11 cellular contexts compared by ENCODE assay signal in genomic region chr10:12193193-12193592, GRCh38. TPM values are rescaled to one million over a fixed set of nuclear protein-coding genes. Genes with fewer than 3 reads are reported as not detected.
DNase-seq lines count a peak whose midpoint lies in the region; ATAC-seq and TF ChIP-seq lines count a peak whose summit lies in the region.
"Had no signal": no experiment of that assay in that cellular context is flagged by ENCODE, and none has a peak within 500 bp of the region (broad histone marks: within the 10 kb centered on the region; RNA-seq: fewer than 3 reads in every experiment).

No MANE protein-coding gene starts in this region.

- H3K4me1 ChIP-seq in endodermal cell (ENCODE audit: control insufficient read depth, insufficient read depth, low read length): no peaks in the 10 kb centered on the region
- peaks cover 39% of the 10 kb centered on the region for H3K4me1 ChIP-seq in CD4-positive, alpha-beta memory T cell (ENCODE audit: insufficient read depth, low read length)

- POLR2A ChIA-PET in CD4-positive, alpha-beta memory T cell (lab: Charles Lee; ENCODE audit: partially characterized antibody): interaction anchor here (0.9 kb wide), 2 partner anchors 12 to 14 kb away, joined by 3 to 4 read pairs; no protein-coding TSS in a partner anchor

- H3K4me1 Mint-ChIP-seq in endodermal cell (peaks cover 11% of the 10 kb centered on the region), nephron progenitor cell (peaks cover 44% of the 10 kb centered on the region)
- peaks cover 34 to 73% (median 50%) of the 10 kb centered on the region in 4 donors for H3K4me1 Mint-ChIP-seq in CD4-positive, alpha-beta memory T cell

- H3K27me3 Mint-ChIP-seq in endodermal cell (ENCODE audit: insufficient read depth) (no peaks in the 10 kb centered on the region), nephron progenitor cell (ENCODE audit: low read depth, poor library complexity) (no peaks in the 10 kb centered on the region)
- no peaks in the 10 kb centered on the region for H3K27me3 Mint-ChIP-seq in CD4-positive, alpha-beta memory T cell

- H3K36me3 ChIP-seq in endodermal cell (ENCODE audit: control insufficient read depth, insufficient read depth, low read length): peaks cover 8% of the 10 kb centered on the region
- H3K36me3 ChIP-seq in CD4-positive, alpha-beta memory T cell (ENCODE audit: insufficient read depth, low read length): no peaks in the 10 kb centered on the region

- H3K27me3 ChIP-seq in endodermal cell (ENCODE audit: control insufficient read depth, insufficient read depth, low read length, poor library complexity, severe bottlenecking): no peaks in the 10 kb centered on the region
- no peaks in the 10 kb centered on the region for H3K27me3 ChIP-seq in CD4-positive, alpha-beta memory T cell (ENCODE audit: insufficient read depth, low read length)
- H3K27me3 ChIP-seq: tibial artery had no signal

- H3K36me3 Mint-ChIP-seq in endodermal cell (ENCODE audit: low read depth) (peaks cover 23% of the 10 kb centered on the region), nephron progenitor cell (ENCODE audit: low read depth) (peaks cover 10% of the 10 kb centered on the region)
- peaks cover 7 to 38% of the 10 kb centered on the region in 2 donors for H3K36me3 Mint-ChIP-seq in CD4-positive, alpha-beta memory T cell

- H3K9me3 Mint-ChIP-seq in endodermal cell: no peaks in the 10 kb centered on the region
- no peaks in the 10 kb centered on the region for H3K9me3 Mint-ChIP-seq in nephron progenitor cell
- H3K9me3 Mint-ChIP-seq in CD4-positive, alpha-beta memory T cell: no peaks in the 10 kb centered on the region

- DNase-seq in Caki2 (ENCODE audit: low read depth): peak; percentile 70
- peak; percentile 12 for DNase-seq in M059J (ENCODE audit: low read depth)
- no peak for DNase-seq in endodermal cell
- no peak for DNase-seq in nephron progenitor cell
- no peak for DNase-seq in stimulated activated naive CD4-positive, alpha-beta T cell (lab: John Stamatoyannopoulos, UW)
- no peak for DNase-seq in CD4-positive, alpha-beta memory T cell
- DNase-seq: cerebellar nuclear complex; stimulated activated CD4-positive, alpha-beta T cell treated with anti-CD3 and anti-CD28 coated beads, Interleukin-2, amount 100 ng/mL, for 48 hours; tibial artery had no signal

- in situ Hi-C loops in Caki2 (cut with HindIII; ENCODE audit: low pct_unique_long_range_greater_than_20kb, low sequenced_read_pairs): no loop called here

- intact Hi-C loops in CD4-positive, alpha-beta memory T cell (cut with micrococcal nuclease): no loop called here

- H3K9ac ChIP-seq in endodermal cell (ENCODE audit: extremely low read depth, low read length, poor library complexity, severe bottlenecking): no peak overlapping the region

- no peak overlapping the region for H3K27ac Mint-ChIP-seq in endodermal cell
- peak overlapping the region; percentile 6 for H3K27ac Mint-ChIP-seq in nephron progenitor cell
- H3K27ac Mint-ChIP-seq in CD4-positive, alpha-beta memory T cell: peak overlapping the region in 1 of 7 donors; percentile 5

- TF ChIP-seq CTCF in endodermal cell (conservative IDR thresholded peaks at IDR 0.05): no peak
- TF ChIP-seq CTCF in nephron progenitor cell (IDR thresholded peaks at IDR 0.05): no peak

- 95 to 98% methylated on average over 5 of the region's 5 CpGs for WGBS in endodermal cell (ENCODE audit: insufficient coverage in 1 of 2, insufficient read length in 1 of 2), 2 experiments

- H3K4me3 Mint-ChIP-seq in endodermal cell: no peak overlapping the region
- H3K4me3 Mint-ChIP-seq in nephron progenitor cell: peak overlapping the region; percentile 65
- peak overlapping the region in 3 of 8 donors; percentile 28 to 68 (median 37) for H3K4me3 Mint-ChIP-seq in CD4-positive, alpha-beta memory T cell

- H3K9me3 ChIP-seq in endodermal cell (ENCODE audit: control insufficient read depth, low read length): no peaks in the 10 kb centered on the region
- H3K9me3 ChIP-seq in CD4-positive, alpha-beta memory T cell (ENCODE audit: control insufficient read depth in 1 of 2, low read length in 2 of 2): no peaks in the 10 kb centered on the region
- H3K9me3 ChIP-seq: tibial artery had no signal

- no peak for ATAC-seq in GM21723 (IDR thresholded peaks at IDR 0.05; ENCODE audit: unreplicated experiment)
- no peak for ATAC-seq in GM18868 (IDR thresholded peaks at IDR 0.05; ENCODE audit: unreplicated experiment)

- CTCF ChIA-PET in CD4-positive, alpha-beta memory T cell (lab: Charles Lee; ENCODE audit: partially characterized antibody): interaction anchor here (1.0 to 4.2 kb wide), 2 partner anchors 9 to 21 kb away, joined by 3 to 31 read pairs; no protein-coding TSS in a partner anchor

- H3K4me3 ChIP-seq in endodermal cell (ENCODE audit: low read length): peak overlapping the region; percentile 98
- no peak overlapping the region for H3K4me3 ChIP-seq in CD4-positive, alpha-beta memory T cell (ENCODE audit: low read length in 2 of 2)
- H3K4me3 ChIP-seq: tibial artery had no signal

- H3K27ac ChIP-seq in endodermal cell (ENCODE audit: low read depth, low read length): no peak overlapping the region
- no peak overlapping the region for H3K27ac ChIP-seq in CD4-positive, alpha-beta memory T cell (ENCODE audit: low read depth, low read length)
- H3K27ac ChIP-seq: tibial artery had no signal

RNA-seq across cellular contexts. Expression of gene NUDT5, which starts 2.5 kb away (rescaled TPM):
- 157 and 168 TPM in 2 replicates for total RNA-seq in Caki2 (2014; rRNA removed; shearing (Covaris generic); ENCODE audit: low replicate concordance)
- 53.2 and 99.3 TPM in 2 replicates for total RNA-seq in M059J (2014; rRNA removed; shearing (Covaris generic))
- 10 to 100 TPM; 88.7 to 93.9 TPM for total RNA-seq in endodermal cell
- 89.2 TPM for polyA plus RNA-seq in endodermal cell (2013, experiment 1 of 2)
- 81.8 TPM for polyA plus RNA-seq in endodermal cell (2013, experiment 2 of 2)
- 10 to 100 TPM; 55.6 to 61.2 TPM for total RNA-seq in CD4-positive, alpha-beta memory T cell
- 10 to 100 TPM; 55.6 to 69.4 TPM for polyA plus RNA-seq in CD4-positive, alpha-beta memory T cell

RNA-seq across cellular contexts. Expression of gene CDC123, which starts 2.8 kb away (rescaled TPM):
- 164 and 191 TPM in 2 replicates for total RNA-seq in Caki2 (2014; rRNA removed; shearing (Covaris generic); ENCODE audit: low replicate concordance)
- 65.1 and 83.1 TPM in 2 replicates for total RNA-seq in M059J (2014; rRNA removed; shearing (Covaris generic))
- total RNA-seq in endodermal cell: 100 to 1,000 TPM; 104 to 123 TPM
- polyA plus RNA-seq in endodermal cell (2013, experiment 1 of 2): 106 TPM
- 101 TPM for polyA plus RNA-seq in endodermal cell (2013, experiment 2 of 2)
- 10 to 100 TPM; 40.7 to 41.8 TPM for total RNA-seq in CD4-positive, alpha-beta memory T cell
- 100 to 1,000 TPM; 101 to 124 TPM for polyA plus RNA-seq in CD4-positive, alpha-beta memory T cell

Comparison
In these comparisons a context has a peak if more than half of its experiments do, and no peak if none do; other contexts are left out.
1. DNase-seq: peak in Caki2 (single experiment) and M059J (single experiment); none in endodermal cell (single experiment), nephron progenitor cell (single experiment), stimulated activated naive CD4-positive, alpha-beta T cell (0 of 6) and CD4-positive, alpha-beta memory T cell (0 of 5).